9 cellular contexts compared by ENCODE assay signal in the genomic region with DNA sequence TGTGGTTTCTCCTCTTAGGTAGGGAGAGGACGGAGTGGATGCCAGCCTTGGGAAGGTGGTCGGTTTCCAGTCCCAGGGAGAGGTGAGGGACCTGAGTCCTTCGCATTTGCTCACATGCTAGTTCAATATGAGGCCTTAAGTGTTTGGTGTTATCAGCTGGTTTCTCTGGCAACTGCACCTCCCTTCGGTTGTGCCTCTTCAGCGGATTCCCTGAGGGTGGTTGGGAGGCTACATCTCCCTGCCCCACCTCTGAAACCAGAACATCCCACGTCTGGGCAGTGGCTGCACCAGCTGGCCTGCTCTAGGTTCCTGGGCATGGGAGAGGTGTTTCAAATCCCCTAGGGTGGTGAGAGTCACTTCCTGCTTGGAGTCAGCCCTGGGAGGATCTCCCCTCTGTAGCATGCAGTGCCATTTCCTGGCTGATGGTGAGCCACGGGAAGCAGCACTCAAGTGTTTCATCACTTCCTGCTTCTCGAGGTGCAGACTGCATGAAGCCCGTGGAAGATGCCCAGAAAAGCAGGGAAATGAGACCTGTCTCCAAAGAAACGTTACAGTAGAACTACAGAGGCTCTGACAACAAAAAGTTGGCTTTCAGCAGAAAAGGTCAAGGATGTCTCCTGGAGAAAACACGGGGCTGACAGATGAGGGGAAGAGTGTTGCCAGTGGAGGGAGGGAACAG. TPM values are rescaled to one million over a fixed set of nuclear protein-coding genes. Genes with fewer than 3 reads are reported as not detected.
DNase-seq lines count a peak whose midpoint lies in the region; ATAC-seq, FAIRE-seq and TF ChIP-seq lines count a peak whose summit lies in the region.
"Had no signal": no experiment of that assay in that cellular context is flagged by ENCODE, and none has a peak within 500 bp of the region (broad histone marks: within the 10 kb centered on the region; RNA-seq: fewer than 3 reads in every experiment).

No MANE protein-coding gene starts in this region.

- no peak overlapping the region for H3K4me3 ChIP-seq in suprapubic skin
- H3K4me3 ChIP-seq in smooth muscle cell, result no peak overlapping the region

- H3K27me3 Mint-ChIP-seq in activated naive CD4-positive, alpha-beta T cell treated with anti-CD3 and anti-CD28 coated beads, Interleukin-2, amount 10 ng/mL, durations not matched to agents 7 days and 5 days, result peaks cover 63% of the 10 kb centered on the region
- H3K27me3 Mint-ChIP-seq in mesothelial cell of epicardium (ENCODE audit: low read depth), result peaks cover 3% of the 10 kb centered on the region

- H3F3A ChIP-seq in smooth muscle cell (ENCODE audit: low read depth), result no peaks in the 10 kb centered on the region

- H3K27ac ChIP-seq in suprapubic skin, result no peak overlapping the region
- no peak overlapping the region for H3K27ac ChIP-seq in smooth muscle cell (ENCODE audit: low read depth)

- no peaks in the 10 kb centered on the region for H3K36me3 ChIP-seq in suprapubic skin
- no peaks in the 10 kb centered on the region for H3K36me3 ChIP-seq in smooth muscle cell (ENCODE audit: low read depth)

- no peak overlapping the region for H3K4me2 ChIP-seq in smooth muscle cell

- no peak for TF ChIP-seq POLR2A in GM12891 (IDR thresholded peaks at IDR 0.05; ENCODE audit: low read depth, low read length)
- no peak for TF ChIP-seq POLR2A in suprapubic skin (IDR thresholded peaks at IDR 0.05)

- FAIRE-seq in GM12891 (lab: Jason Lieb, UNC), result no peak

- WGBS in suprapubic skin, result 25% methylated on average over 6 of the region's 11 CpGs
- 78% methylated on average over 11 of the region's 11 CpGs for WGBS in smooth muscle cell (ENCODE audit: low lambda C conversion rate)

- H3K79me2 ChIP-seq in smooth muscle cell (ENCODE audit: low read depth), result no peaks in the 10 kb centered on the region

- H3K9me3 ChIP-seq in suprapubic skin (no peaks in the 10 kb centered on the region), smooth muscle cell (replicated peaks; ENCODE audit: low read depth) (no peaks in the 10 kb centered on the region)

- H3K9ac ChIP-seq in smooth muscle cell (ENCODE audit: low read depth), result no peak overlapping the region

- no peak overlapping the region for H2AFZ ChIP-seq in smooth muscle cell (ENCODE audit: low read depth)

- H3K27me3 ChIP-seq in suprapubic skin (peaks cover 6% of the 10 kb centered on the region), smooth muscle cell (ENCODE audit: low read depth) (no peaks in the 10 kb centered on the region)

- peak overlapping the region; percentile 14 for H3K4me3 Mint-ChIP-seq in activated naive CD4-positive, alpha-beta T cell treated with anti-CD3 and anti-CD28 coated beads, Interleukin-2, amount 10 ng/mL, durations not matched to agents 7 days and 5 days
- H3K4me3 Mint-ChIP-seq in mesothelial cell of epicardium, result no peak overlapping the region

- H4K20me1 ChIP-seq in smooth muscle cell (ENCODE audit: low read depth), result no peaks in the 10 kb centered on the region

- CTCF ChIA-PET in activated naive CD4-positive, alpha-beta T cell treated with anti-CD3 and anti-CD28 coated beads, Interleukin-2, amount 10 ng/mL, durations not matched to agents 7 days and 5 days (lab: Charles Lee), result no interaction called here

- peaks cover 14% of the 10 kb centered on the region for H3K36me3 Mint-ChIP-seq in activated naive CD4-positive, alpha-beta T cell treated with anti-CD3 and anti-CD28 coated beads, Interleukin-2, amount 10 ng/mL, durations not matched to agents 7 days and 5 days
- no peaks in the 10 kb centered on the region for H3K36me3 Mint-ChIP-seq in mesothelial cell of epicardium

- TF ChIP-seq EP300 in suprapubic skin (IDR thresholded peaks at IDR 0.05), result no peak

- H3K4me1 Mint-ChIP-seq in activated naive CD4-positive, alpha-beta T cell treated with anti-CD3 and anti-CD28 coated beads, Interleukin-2, amount 10 ng/mL, durations not matched to agents 7 days and 5 days, result peaks cover 39% of the 10 kb centered on the region
- peaks cover 27% of the 10 kb centered on the region for H3K4me1 Mint-ChIP-seq in mesothelial cell of epicardium

- H3K4me1 ChIP-seq in suprapubic skin (peaks cover 17% of the 10 kb centered on the region), smooth muscle cell (ENCODE audit: low read depth) (peaks cover 8% of the 10 kb centered on the region)

- ATAC-seq in HG02840 (IDR thresholded peaks at IDR 0.05; ENCODE audit: low FRiP score, unreplicated experiment), result no peak

- DNase-seq in GM12891 (ENCODE audit: insufficient read length, low spot score), result peak; percentile 42
- peak; percentile 83 for DNase-seq in NCI-H510A treated with DMSO at 0.1 percent for 48 hours (lab: John Stamatoyannopoulos, UW)
- DNase-seq in activated naive CD4-positive, alpha-beta T cell treated with anti-CD3 and anti-CD28 coated beads, Interleukin-2, amount 10 ng/mL, durations not matched to agents 7 days and 5 days, result peak; percentile 74
- DNase-seq in iris pigment epithelial cell (ENCODE audit: low read depth), result peak; percentile 50
- DNase-seq in suprapubic skin (ENCODE audit: low spot score in 2 of 2), result peak; percentile 53 to 57
- DNase-seq in mesothelial cell of epicardium (ENCODE audit: low spot score in 2 of 2, unreplicated experiment in 2 of 2), result no peak
- no peak for DNase-seq in smooth muscle cell (lab: John Stamatoyannopoulos, UW; ENCODE audit: unreplicated experiment)

- peak overlapping the region; percentile 97 for H3K27ac Mint-ChIP-seq in activated naive CD4-positive, alpha-beta T cell treated with anti-CD3 and anti-CD28 coated beads, Interleukin-2, amount 10 ng/mL, durations not matched to agents 7 days and 5 days
- no peak overlapping the region for H3K27ac Mint-ChIP-seq in mesothelial cell of epicardium

- peaks cover 12% of the 10 kb centered on the region for H3K9me3 Mint-ChIP-seq in activated naive CD4-positive, alpha-beta T cell treated with anti-CD3 and anti-CD28 coated beads, Interleukin-2, amount 10 ng/mL, durations not matched to agents 7 days and 5 days
- no peaks in the 10 kb centered on the region for H3K9me3 Mint-ChIP-seq in mesothelial cell of epicardium

- TF ChIP-seq CTCF in suprapubic skin (IDR thresholded peaks at IDR 0.05), result no peak
- no peak for TF ChIP-seq CTCF in mesothelial cell of epicardium (IDR thresholded peaks at IDR 0.05; ENCODE audit: unreplicated experiment)
- TF ChIP-seq CTCF in smooth muscle cell (IDR thresholded peaks at IDR 0.05; ENCODE audit: borderline replicate concordance, insufficient read depth, poor library complexity, severe bottlenecking), result no peak

TF ChIP-seq in GM12891, 5 proteins besides CTCF, POLR2A, EP300 and RAD21:
- TF ChIP-seq TAF1 (IDR thresholded peaks at IDR 0.05; ENCODE audit: low read depth, low read length) (no peak), SPI1 (IDR thresholded peaks at IDR 0.05; ENCODE audit: low read depth, low read length) (no peak), POLR2AphosphoS5 (IDR thresholded peaks at IDR 0.05; ENCODE audit: low read depth, low read length) (no peak), POU2F2 (IDR thresholded peaks at IDR 0.05; ENCODE audit: low read depth, low read length) (no peak), PAX5 (IDR thresholded peaks at IDR 0.05; ENCODE audit: insufficient read depth, low read length, severe bottlenecking) (no peak)
TF ChIP-seq in GM12891: peak in this region for 0.

RNA-seq across cellular contexts. Expression of a gene that starts 4.5 kb away (rescaled TPM):
- polyA plus RNA-seq in GM12891 (2012; ENCODE audit: low read depth, missing spikeins), result not detected
- 10 to 100 TPM in 2 of 4 donors, 1 to 10 TPM in 2; 5.7 to 27.1 (median 14.8) TPM for total RNA-seq in suprapubic skin
- total RNA-seq in mesothelial cell of epicardium, result 7.6 to 9.2 TPM (median 7.7 TPM) in 3 replicates
- total RNA-seq in smooth muscle cell, result 2.8 and 4.2 TPM in 2 replicates
- 1.4 and 3.3 TPM in 2 replicates for polyA plus RNA-seq in smooth muscle cell
- total RNA-seq: NCI-H460 had no signal

RNA-seq across cellular contexts. Expression of a gene that starts 11.1 kb away (rescaled TPM):
- polyA plus RNA-seq in GM12891 (2012; ENCODE audit: low read depth, missing spikeins), result not detected
- 10 to 100 TPM in 3 of 4 donors, 1 to 10 TPM in 1; 4.3 to 20.9 (median 16.0) TPM for total RNA-seq in suprapubic skin
- 3.7 to 5.3 TPM (median 4.2 TPM) in 3 replicates for total RNA-seq in mesothelial cell of epicardium
- 0.81 and 1.2 TPM in 2 replicates for total RNA-seq in smooth muscle cell
- polyA plus RNA-seq in smooth muscle cell, result 0.72 and 4.1 TPM in 2 replicates

RNA-seq across cellular contexts. Expression of a gene that starts 26.5 kb away (rescaled TPM):
- 3.6 TPM for polyA plus RNA-seq in GM12891 (2012; ENCODE audit: low read depth, missing spikeins)
- total RNA-seq in suprapubic skin (10 to 100 TPM in 3 of 4 donors, 1 to 10 TPM in 1; 5.4 to 19.0 (median 11.3) TPM), mesothelial cell of epicardium (1.3 to 1.7 TPM (median 1.5 TPM) in 3 replicates), smooth muscle cell (0.18 and 1.1 TPM in 2 replicates)
- 0.73 and 0.91 TPM in 2 replicates for polyA plus RNA-seq in smooth muscle cell
- total RNA-seq: NCI-H460 had no signal

Comparison
In these comparisons a context has a peak if more than half of its experiments do, and no peak if none do; other contexts are left out.
1. DNase-seq: peak in GM12891 (single experiment), NCI-H510A treated with DMSO at 0.1 percent for 48 hours (single experiment), activated naive CD4-positive, alpha-beta T cell treated with anti-CD3 and anti-CD28 coated beads, Interleukin-2, amount 10 ng/mL, durations not matched to agents 7 days and 5 days (single experiment), iris pigment epithelial cell (single experiment) and suprapubic skin (2 of 2); none in mesothelial cell of epicardium (0 of 2) and smooth muscle cell (single experiment).